Comparison of ENCODE assay signal across 15 cellular contexts in genomic region chr11:86370922-86371614, GRCh38. TPM values are rescaled to one million over a fixed set of nuclear protein-coding genes. Genes with fewer than 3 reads are reported as not detected.
DNase-seq lines count a peak whose midpoint lies in the region; ATAC-seq and TF ChIP-seq lines count a peak whose summit lies in the region.
"Had no signal": no experiment of that assay in that cellular context is flagged by ENCODE, and none has a peak within 500 bp of the region (broad histone marks: within the 10 kb centered on the region; RNA-seq: fewer than 3 reads in every experiment).

No MANE protein-coding gene starts in this region.

- no peak overlapping the region for H3K4me2 ChIP-seq in fibroblast of lung (ENCODE audit: extremely low read depth, insufficient read depth, low read length)

- TF ChIP-seq CTCF in fibroblast of lung (conservative IDR thresholded peaks at IDR 0.05 in 1 of 2, IDR thresholded peaks at IDR 0.05 in 1 of 2; ENCODE audit: low read depth in 1 of 2, low read length in 2 of 2) (no peak), testis (IDR thresholded peaks at IDR 0.05) (no peak)

- no peak overlapping the region for H3K4me3 ChIP-seq in fibroblast of lung (replicated peaks in 1 of 4; ENCODE audit: control extremely low read depth in 1 of 4, insufficient read depth in 1 of 4, low read depth in 3 of 4, low read length in 4 of 4)
- no peak overlapping the region for H3K4me3 ChIP-seq in testis

- TF ChIP-seq POLR2A in testis (IDR thresholded peaks at IDR 0.05), result no peak

- no peaks in the 10 kb centered on the region for H3K27me3 ChIP-seq in fibroblast of lung (ENCODE audit: control insufficient read depth, insufficient read depth, low read length)
- H3K27me3 ChIP-seq in testis, result no peaks in the 10 kb centered on the region

- 67 to 81% methylated on average over 6 of the region's 6 CpGs for WGBS in testis, 2 donors

- peak; percentile 26 for DNase-seq in SIG-M5 treated with dmso at 0.1 percent for 504 hours (lab: John Stamatoyannopoulos, UW; ENCODE audit: unreplicated experiment)
- no peak for DNase-seq in SIG-M5 (lab: John Stamatoyannopoulos, UW)
- DNase-seq in RPMI7951 (ENCODE audit: low read depth), result peak; percentile 73
- peak; percentile 50 to 73 for DNase-seq in fibroblast of lung (ENCODE audit: low read depth in 2 of 2)
- no peak for DNase-seq in testis
- no peak for DNase-seq in NCI-H345 (lab: John Stamatoyannopoulos, UW)
- DNase-seq: activated CD8-positive, alpha-beta T cell treated with anti-CD3 and anti-CD28 coated beads for 36 hours; effector CD4-positive, alpha-beta T cell; naive thymus-derived CD4-positive, alpha-beta T cell; NCI-H524; stimulated activated CD4-positive, alpha-beta T cell treated with anti-CD3 and anti-CD28 coated beads, Interleukin-12 subunit alpha, Interleukin-12 subunit beta, amount 100 ng/mL, for 4 hours had no signal

- no peaks in the 10 kb centered on the region for H4K20me1 ChIP-seq in fibroblast of lung (ENCODE audit: control insufficient read depth, extremely low read depth, insufficient read depth, low read length)

- H2AFZ ChIP-seq in fibroblast of lung (ENCODE audit: low read length), result no peak overlapping the region

- H3K9me3 ChIP-seq in fibroblast of lung (ENCODE audit: control insufficient read depth, insufficient read depth, low read depth, low read length) (no peaks in the 10 kb centered on the region), testis (no peaks in the 10 kb centered on the region)

- ATAC-seq in HG03139 (IDR thresholded peaks at IDR 0.05; ENCODE audit: unreplicated experiment) (no peak), GM18520 (IDR thresholded peaks at IDR 0.05; ENCODE audit: unreplicated experiment) (no peak)
- ATAC-seq: activated CD8-positive, alpha-beta T cell treated with anti-CD3 and anti-CD28 coated beads for 36 hours; activated naive CD4-positive, alpha-beta T cell treated with anti-CD3 and anti-CD28 coated beads, Interleukin-2, amount 50 U/mL, for 72 hours; naive thymus-derived CD4-positive, alpha-beta T cell had no signal

- H3K36me3 ChIP-seq in fibroblast of lung (ENCODE audit: control insufficient read depth, insufficient read depth, low read length) (no peaks in the 10 kb centered on the region), testis (ENCODE audit: low read depth, missing control alignments) (no peaks in the 10 kb centered on the region)

- H3K79me2 ChIP-seq in fibroblast of lung (ENCODE audit: control insufficient read depth, insufficient read depth, low read length), result no peaks in the 10 kb centered on the region

- no peak overlapping the region for H3K27ac ChIP-seq in fibroblast of lung (ENCODE audit: insufficient read depth, low read length)
- peak overlapping the region; percentile 9 to 21 for H3K27ac ChIP-seq in testis
- H3K27ac ChIP-seq: 22Rv1 had no signal

- intact Hi-C loops in testis (cut with DNase I; ENCODE audit: low total_unique reads), result no loop called here

- H3K4me1 ChIP-seq in fibroblast of lung (ENCODE audit: control insufficient read depth, extremely low read depth, insufficient read depth, low read length), result no peaks in the 10 kb centered on the region
- H3K4me1 ChIP-seq in testis, result no peaks in the 10 kb centered on the region

- no peak overlapping the region for H3K9ac ChIP-seq in fibroblast of lung (ENCODE audit: insufficient read depth, low read length)

RNA-seq across cellular contexts. Expression of gene CCDC81, which starts 3.6 kb away (rescaled TPM):
- 0.12 and 0.29 TPM in 2 replicates for total RNA-seq in RPMI7951 (2014; rRNA removed; shearing (Covaris generic))
- total RNA-seq in fibroblast of lung, result 0.26 and 0.66 TPM in 2 replicates
- polyA plus RNA-seq in fibroblast of lung, result 0.76 and 7.0 TPM in 2 replicates
- polyA plus RNA-seq in fibroblast of lung (2012), result 0.51 and 4.0 TPM in 2 replicates
- not detected in 2 replicates for polyA minus RNA-seq in fibroblast of lung (ENCODE audit: low replicate concordance)
- total RNA-seq in testis, result 1 to 10 TPM; 3.8 to 5.3 TPM
- 16.0 TPM for polyA plus RNA-seq in testis (ENCODE audit: insufficient read depth, low read depth, low replicate concordance)

Comparison
In these comparisons a context has a peak if more than half of its experiments do, and no peak if none do; other contexts are left out.
1. DNase-seq: peak in SIG-M5 treated with dmso at 0.1 percent for 504 hours (single experiment), RPMI7951 (single experiment) and fibroblast of lung (2 of 2); none in SIG-M5 (single experiment), testis (single experiment) and NCI-H345 (single experiment).